ENCODE assay signal across 2 cellular contexts in genomic region chr2:26818972-26819371, GRCh38.
TF ChIP-seq lines count a peak whose summit lies in the region.

No MANE protein-coding gene starts in this region.

TF ChIP-seq in SK-N-SH treated with all-trans-retinoic acid at 6 μM for 48 hours, 23 proteins besides CTCF, POLR2A, EP300 and RAD21 (continued from another document):
- TF ChIP-seq, protein P1, sequence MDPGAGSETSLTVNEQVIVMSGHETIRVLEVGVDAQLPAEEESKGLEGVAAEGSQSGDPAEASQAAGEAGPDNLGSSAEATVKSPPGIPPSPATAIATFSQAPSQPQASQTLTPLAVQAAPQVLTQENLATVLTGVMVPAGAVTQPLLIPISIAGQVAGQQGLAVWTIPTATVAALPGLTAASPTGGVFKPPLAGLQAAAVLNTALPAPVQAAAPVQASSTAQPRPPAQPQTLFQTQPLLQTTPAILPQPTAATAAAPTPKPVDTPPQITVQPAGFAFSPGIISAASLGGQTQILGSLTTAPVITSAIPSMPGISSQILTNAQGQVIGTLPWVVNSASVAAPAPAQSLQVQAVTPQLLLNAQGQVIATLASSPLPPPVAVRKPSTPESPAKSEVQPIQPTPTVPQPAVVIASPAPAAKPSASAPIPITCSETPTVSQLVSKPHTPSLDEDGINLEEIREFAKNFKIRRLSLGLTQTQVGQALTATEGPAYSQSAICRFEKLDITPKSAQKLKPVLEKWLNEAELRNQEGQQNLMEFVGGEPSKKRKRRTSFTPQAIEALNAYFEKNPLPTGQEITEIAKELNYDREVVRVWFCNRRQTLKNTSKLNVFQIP (CRISPR knock-in tag; IDR thresholded peaks at IDR 0.05; ENCODE audit: borderline replicate concordance, low read depth): no peak
- no peak for TF ChIP-seq ARNTL (CRISPR knock-in tag; IDR thresholded peaks at IDR 0.05; ENCODE audit: borderline replicate concordance, low read depth)
- TF ChIP-seq CREB5 (CRISPR knock-in tag; IDR thresholded peaks at IDR 0.05; ENCODE audit: low read depth): no peak
- no peak for TF ChIP-seq ZFP30 (CRISPR knock-in tag; IDR thresholded peaks at IDR 0.05)
- TF ChIP-seq OSR1 (CRISPR knock-in tag; IDR thresholded peaks at IDR 0.05): no peak
- TF ChIP-seq ZNF70 (CRISPR knock-in tag; IDR thresholded peaks at IDR 0.05): no peak
- TF ChIP-seq TSHZ2 (CRISPR knock-in tag; IDR thresholded peaks at IDR 0.05): no peak
- TF ChIP-seq, protein P2, sequence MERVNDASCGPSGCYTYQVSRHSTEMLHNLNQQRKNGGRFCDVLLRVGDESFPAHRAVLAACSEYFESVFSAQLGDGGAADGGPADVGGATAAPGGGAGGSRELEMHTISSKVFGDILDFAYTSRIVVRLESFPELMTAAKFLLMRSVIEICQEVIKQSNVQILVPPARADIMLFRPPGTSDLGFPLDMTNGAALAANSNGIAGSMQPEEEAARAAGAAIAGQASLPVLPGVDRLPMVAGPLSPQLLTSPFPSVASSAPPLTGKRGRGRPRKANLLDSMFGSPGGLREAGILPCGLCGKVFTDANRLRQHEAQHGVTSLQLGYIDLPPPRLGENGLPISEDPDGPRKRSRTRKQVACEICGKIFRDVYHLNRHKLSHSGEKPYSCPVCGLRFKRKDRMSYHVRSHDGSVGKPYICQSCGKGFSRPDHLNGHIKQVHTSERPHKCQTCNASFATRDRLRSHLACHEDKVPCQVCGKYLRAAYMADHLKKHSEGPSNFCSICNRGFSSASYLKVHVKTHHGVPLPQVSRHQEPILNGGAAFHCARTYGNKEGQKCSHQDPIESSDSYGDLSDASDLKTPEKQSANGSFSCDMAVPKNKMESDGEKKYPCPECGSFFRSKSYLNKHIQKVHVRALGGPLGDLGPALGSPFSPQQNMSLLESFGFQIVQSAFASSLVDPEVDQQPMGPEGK (CRISPR knock-in tag; IDR thresholded peaks at IDR 0.05; ENCODE audit: borderline replicate concordance): no peak
- no peak for TF ChIP-seq SNAI2 (CRISPR knock-in tag; IDR thresholded peaks at IDR 0.05)

TF ChIP-seq in HEK293, 187 proteins besides CTCF, POLR2A, EP300 and RAD21:
- TF ChIP-seq, protein P3, sequence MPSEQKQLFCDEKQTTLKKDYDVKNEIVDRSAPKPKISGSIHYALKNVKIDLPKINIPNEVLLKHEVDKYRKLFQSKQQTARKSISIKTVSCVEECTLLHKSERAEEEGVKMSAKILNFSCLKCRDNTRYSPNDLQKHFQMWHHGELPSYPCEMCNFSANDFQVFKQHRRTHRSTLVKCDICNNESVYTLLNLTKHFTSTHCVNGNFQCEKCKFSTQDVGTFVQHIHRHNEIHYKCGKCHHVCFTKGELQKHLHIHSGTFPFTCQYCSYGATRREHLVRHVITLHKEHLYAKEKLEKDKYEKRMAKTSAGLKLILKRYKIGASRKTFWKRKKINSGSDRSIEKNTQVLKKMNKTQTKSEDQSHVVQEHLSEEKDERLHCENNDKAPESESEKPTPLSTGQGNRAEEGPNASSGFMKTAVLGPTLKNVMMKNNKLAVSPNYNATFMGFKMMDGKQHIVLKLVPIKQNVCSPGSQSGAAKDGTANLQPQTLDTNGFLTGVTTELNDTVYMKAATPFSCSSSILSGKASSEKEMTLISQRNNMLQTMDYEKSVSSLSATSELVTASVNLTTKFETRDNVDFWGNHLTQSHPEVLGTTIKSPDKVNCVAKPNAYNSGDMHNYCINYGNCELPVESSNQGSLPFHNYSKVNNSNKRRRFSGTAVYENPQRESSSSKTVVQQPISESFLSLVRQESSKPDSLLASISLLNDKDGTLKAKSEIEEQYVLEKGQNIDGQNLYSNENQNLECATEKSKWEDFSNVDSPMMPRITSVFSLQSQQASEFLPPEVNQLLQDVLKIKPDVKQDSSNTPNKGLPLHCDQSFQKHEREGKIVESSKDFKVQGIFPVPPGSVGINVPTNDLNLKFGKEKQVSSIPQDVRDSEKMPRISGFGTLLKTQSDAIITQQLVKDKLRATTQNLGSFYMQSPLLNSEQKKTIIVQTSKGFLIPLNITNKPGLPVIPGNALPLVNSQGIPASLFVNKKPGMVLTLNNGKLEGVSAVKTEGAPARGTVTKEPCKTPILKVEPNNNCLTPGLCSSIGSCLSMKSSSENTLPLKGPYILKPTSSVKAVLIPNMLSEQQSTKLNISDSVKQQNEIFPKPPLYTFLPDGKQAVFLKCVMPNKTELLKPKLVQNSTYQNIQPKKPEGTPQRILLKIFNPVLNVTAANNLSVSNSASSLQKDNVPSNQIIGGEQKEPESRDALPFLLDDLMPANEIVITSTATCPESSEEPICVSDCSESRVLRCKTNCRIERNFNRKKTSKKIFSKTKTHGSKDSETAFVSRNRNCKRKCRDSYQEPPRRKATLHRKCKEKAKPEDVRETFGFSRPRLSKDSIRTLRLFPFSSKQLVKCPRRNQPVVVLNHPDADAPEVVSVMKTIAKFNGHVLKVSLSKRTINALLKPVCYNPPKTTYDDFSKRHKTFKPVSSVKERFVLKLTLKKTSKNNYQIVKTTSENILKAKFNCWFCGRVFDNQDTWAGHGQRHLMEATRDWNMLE (tag by site-specific recombination; conservative IDR thresholded peaks at IDR 0.05; ENCODE audit: low read depth): no peak
- TF ChIP-seq ZBTB17 (tag by site-specific recombination; IDR thresholded peaks at IDR 0.05) (peak; percentile 90), ZNF398 (tag by site-specific recombination; IDR thresholded peaks at IDR 0.05) (no peak), ZNF404 (tag by site-specific recombination; IDR thresholded peaks at IDR 0.05) (no peak)
